16 cellular contexts compared by ENCODE assay signal in genomic region chr7:7266257-7266656, GRCh38.
DNase-seq lines count a peak whose midpoint lies in the region; ATAC-seq lines count a peak whose summit lies in the region.
"Had no signal": no experiment of that assay in that cellular context is flagged by ENCODE, and none has a peak within 500 bp of the region (broad histone marks: within the 10 kb centered on the region; RNA-seq: fewer than 3 reads in every experiment).

No MANE protein-coding gene starts in this region.

- H3K18ac ChIP-seq in neuronal stem cell (ENCODE audit: low read length): no peak overlapping the region

- no peak overlapping the region for H2BK12ac ChIP-seq in neuronal stem cell (ENCODE audit: low read length)

- DNase-seq in LoVo (ENCODE audit: low spot score): peak; percentile 34
- peak; percentile 75 for DNase-seq in islet precursor cell
- no peak for DNase-seq in neuronal stem cell (ENCODE audit: low spot score)
- no peak for DNase-seq in NCI-H510A treated with DMSO at 0.1 percent for 48 hours (lab: John Stamatoyannopoulos, UW)
- DNase-seq in AG20443 (ENCODE audit: low spot score): no peak
- DNase-seq: ACHN; AML-193; CD4-positive, alpha-beta T cell; DMS79 treated with DMSO at 0.1 percent for 48 hours; GM23248; KG1 had no signal

- no peak overlapping the region for H3K9ac ChIP-seq in neuronal stem cell (ENCODE audit: low read depth, low read length, poor library complexity)
- H3K9ac ChIP-seq: GM23248 had no signal

- no peak overlapping the region for H3K4ac ChIP-seq in neuronal stem cell (ENCODE audit: low read length)

- no peaks in the 10 kb centered on the region for H3K27me3 ChIP-seq in neuronal stem cell (ENCODE audit: control insufficient read depth in 3 of 3, insufficient read depth in 3 of 3, low read depth in 1 of 3, low read length in 3 of 3)

- ATAC-seq in HG03460 (IDR thresholded peaks at IDR 0.05; ENCODE audit: unreplicated experiment): no peak
- ATAC-seq: GM12878, HepG2 had no signal

- no peaks in the 10 kb centered on the region for H3K36me3 ChIP-seq in neuronal stem cell (replicated peaks in 1 of 2; ENCODE audit: control insufficient read depth in 2 of 2, insufficient read depth in 2 of 2, low read length in 2 of 2)
- H3K36me3 ChIP-seq: HAP-1 had no signal

- H4K8ac ChIP-seq in neuronal stem cell (ENCODE audit: low read depth, low read length): no peak overlapping the region

- H4K91ac ChIP-seq in neuronal stem cell (ENCODE audit: low read depth, low read length, poor library complexity): no peak overlapping the region

- no peak overlapping the region for H2AK5ac ChIP-seq in neuronal stem cell (ENCODE audit: low read depth, low read length)

- peaks cover 0 to 6% of the 10 kb centered on the region in 2 donors for H3K4me1 ChIP-seq in neuronal stem cell (ENCODE audit: control insufficient read depth in 2 of 2, insufficient read depth in 1 of 2, low read depth in 1 of 2, low read length in 2 of 2)
- H3K4me1 ChIP-seq: HAP-1 had no signal

- H2BK5ac ChIP-seq in neuronal stem cell (ENCODE audit: low read length): no peak overlapping the region

- no peak overlapping the region for H3K23ac ChIP-seq in neuronal stem cell (ENCODE audit: low read depth, low read length, poor library complexity)

- H2BK15ac ChIP-seq in neuronal stem cell (ENCODE audit: low read length): no peak overlapping the region

- H2AFZ ChIP-seq in neuronal stem cell (ENCODE audit: low read length): peak overlapping the region; percentile 13
- H2AFZ ChIP-seq: GM23248 had no signal

- no peak overlapping the region for H3K4me3 ChIP-seq in neuronal stem cell (ENCODE audit: low read length in 2 of 2)
- H3K4me3 ChIP-seq: GM12878, GM23248, HAP-1 had no signal

- H3K14ac ChIP-seq in neuronal stem cell (ENCODE audit: low read length): no peak overlapping the region

- H3K27ac ChIP-seq in neuronal stem cell (replicated peaks; ENCODE audit: low read length): no peak overlapping the region
- H3K27ac ChIP-seq: C4-2B, GM23248 had no signal

- H3K4me2 ChIP-seq in neuronal stem cell (ENCODE audit: insufficient read depth, low read length, poor library complexity, severe bottlenecking): no peak overlapping the region

- H2BK120ac ChIP-seq in neuronal stem cell (ENCODE audit: low read depth, low read length): no peak overlapping the region

- H3K9me3 ChIP-seq in neuronal stem cell (replicated peaks in 1 of 2; ENCODE audit: control insufficient read depth in 2 of 2, insufficient read depth in 1 of 2, low read depth in 1 of 2, low read length in 2 of 2): peaks cover 0 to 1% of the 10 kb centered on the region in 2 donors
- H3K9me3 ChIP-seq: HAP-1 had no signal

- no CpG with 5 or more reads among the region's 3 CpGs for WGBS in neuronal stem cell (ENCODE audit: extremely low coverage in 2 of 2, insufficient read length in 2 of 2, insufficient replicate concordance in 1 of 2), 2 donors

- H3K79me1 ChIP-seq in neuronal stem cell (ENCODE audit: low read depth, low read length): no peaks in the 10 kb centered on the region

Comparison
In these comparisons a context has a peak if more than half of its experiments do, and no peak if none do; other contexts are left out.
1. DNase-seq: peak in LoVo (single experiment) and islet precursor cell (single experiment); none in neuronal stem cell (single experiment), NCI-H510A treated with DMSO at 0.1 percent for 48 hours (single experiment) and AG20443 (single experiment).